9 cellular contexts compared by ENCODE assay signal in the genomic region with DNA sequence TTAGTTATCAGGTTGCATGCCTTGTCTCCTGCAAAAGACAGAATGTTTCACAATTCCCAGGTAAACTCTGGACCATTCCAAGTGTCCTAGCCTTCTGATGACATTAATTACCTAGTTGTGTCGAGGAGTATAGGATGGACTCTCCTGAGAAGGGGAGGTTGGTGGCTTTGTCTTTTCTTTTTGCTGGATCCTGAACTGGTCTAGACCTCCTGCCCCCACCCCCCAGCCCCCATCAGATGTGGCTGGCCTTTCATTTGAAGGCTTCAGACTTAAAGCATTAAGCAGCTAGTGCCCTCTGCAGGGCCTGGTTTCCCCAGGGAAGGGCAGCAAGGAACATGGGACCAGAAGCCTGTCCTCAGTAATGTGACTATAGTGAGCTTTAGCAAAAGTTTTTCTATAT. TPM values are rescaled to one million over a fixed set of nuclear protein-coding genes. Genes with fewer than 3 reads are reported as not detected.
DNase-seq lines count a peak whose midpoint lies in the region; ATAC-seq, FAIRE-seq and TF ChIP-seq lines count a peak whose summit lies in the region.
"Had no signal": no experiment of that assay in that cellular context is flagged by ENCODE, and none has a peak within 500 bp of the region (broad histone marks: within the 10 kb centered on the region; RNA-seq: fewer than 3 reads in every experiment).

No MANE protein-coding gene starts in this region.

- H3K9me1 ChIP-seq in endothelial cell of umbilical vein (replicated peaks; ENCODE audit: control insufficient read depth, extremely low read depth, insufficient read depth, low read length): no peaks in the 10 kb centered on the region

- peak; percentile 72 for FAIRE-seq in endothelial cell of umbilical vein (lab: Jason Lieb, UNC)
- no peak for FAIRE-seq in HTR-8/SVneo (lab: Jason Lieb, UNC)

- no peak overlapping the region for H2AFZ ChIP-seq in endothelial cell of umbilical vein (ENCODE audit: low read depth, low read length)

- H3K9ac ChIP-seq in endothelial cell of umbilical vein (replicated peaks; ENCODE audit: extremely low read depth, insufficient read depth, low read length): no peak overlapping the region

- in situ Hi-C loops in GM13977 (cut with MboI; ENCODE audit: low pct_unique_long_range_greater_than_20kb, low sequenced_read_pairs, unreplicated experiment): no loop called here

- peaks cover 11% of the 10 kb centered on the region for H3K79me2 ChIP-seq in endothelial cell of umbilical vein (ENCODE audit: control insufficient read depth, insufficient read depth, low read length)

- intact Hi-C loops in endothelial cell of umbilical vein (cut with micrococcal nuclease) (loop anchor here (2.0 kb wide), 1 partner anchor 44 kb away; no protein-coding TSS in a partner anchor), sciatic nerve (cut with DNase I) (no loop called here)

- BruUV-seq in endothelial cell of umbilical vein (replicated peaks; lab: Mats Ljungman, UMichigan): no TSS peak

- no peak overlapping the region for H3K4me3 ChIP-seq in endothelial cell of umbilical vein (replicated peaks in 1 of 3; ENCODE audit: insufficient read depth in 1 of 3, low read depth in 1 of 3, low read length in 3 of 3)
- H3K4me3 ChIP-seq in SJCRH30: no peak overlapping the region

- H3K27ac ChIP-seq in endothelial cell of umbilical vein (ENCODE audit: insufficient read depth, low read depth, low read length) (no peak overlapping the region), SJCRH30 (no peak overlapping the region)

- dilution Hi-C loops in endothelial cell of umbilical vein (cut with MboI; ENCODE audit: extremely low pct_ligation_motif_present, low sequenced_read_pairs): no loop called here

- H4K20me1 ChIP-seq in endothelial cell of umbilical vein (replicated peaks; ENCODE audit: control insufficient read depth, extremely low read depth, insufficient read depth, low read length): no peaks in the 10 kb centered on the region

- CTCF ChIA-PET in endothelial cell of umbilical vein (lab: Charles Lee): interaction anchor here (0.5 to 9.7 kb wide), 16 partner anchors 12 to 258 kb away, joined by 3 to 136 read pairs (median 4); partner anchors contain the start of genes C1QTNF5, CBL and MCAM

- H3K4me1 ChIP-seq in endothelial cell of umbilical vein (ENCODE audit: control insufficient read depth, extremely low read depth, insufficient read depth, low read length) (peaks cover 2% of the 10 kb centered on the region), SJCRH30 (no peaks in the 10 kb centered on the region)

- H3K36me3 ChIP-seq in endothelial cell of umbilical vein (ENCODE audit: control insufficient read depth in 2 of 2, extremely low read depth in 1 of 2, insufficient read depth in 2 of 2, low read length in 2 of 2): peaks cover 21 to 36% of the 10 kb centered on the region in 2 experiments
- H3K36me3 ChIP-seq in SJCRH30: 0 out of 2 replicates have a peak, but pooled peaks cover 2% of the 10 kb centered on the region

- TF ChIP-seq CTCF in GM13977 (IDR thresholded peaks at IDR 0.05; ENCODE audit: extremely low read depth, insufficient read depth, missing control alignments): peak; percentile 21
- peak; percentile 4 to 41 for TF ChIP-seq CTCF in endothelial cell of umbilical vein (IDR thresholded peaks at IDR 0.05; ENCODE audit: extremely low read depth in 1 of 2, insufficient read depth in 1 of 2, low read depth in 1 of 2, low read length in 2 of 2)

- DNase-seq in GM13977 (ENCODE audit: low spot score) (no peak), OCI-M1 (lab: John Stamatoyannopoulos, UW) (peak; percentile 40), endothelial cell of umbilical vein (ENCODE audit: low read depth, low spot score) (peak; percentile 39), sciatic nerve (ENCODE audit: low spot score) (no peak), SJCRH30 (no peak), HTR-8/SVneo (ENCODE audit: insufficient read length, low spot score) (no peak), HK-2 (ENCODE audit: unreplicated experiment) (no peak)
- DNase-seq: KBM-7 had no signal

- ATAC-seq in sciatic nerve: peak; percentile 5

- H3K4me2 ChIP-seq in endothelial cell of umbilical vein (ENCODE audit: insufficient read depth, low read length): no peak overlapping the region

- H3K9me3 ChIP-seq in endothelial cell of umbilical vein (replicated peaks; ENCODE audit: control insufficient read depth, insufficient read depth, low read length) (no peaks in the 10 kb centered on the region), SJCRH30 (replicated peaks) (no peaks in the 10 kb centered on the region)

- peak; percentile 76 for TF ChIP-seq POLR2A in endothelial cell of umbilical vein (IDR thresholded peaks at IDR 0.05; ENCODE audit: low read depth, low read length)

- POLR2A ChIA-PET in endothelial cell of umbilical vein (lab: Charles Lee): interaction anchor here (1.1 to 5.5 kb wide), 5 partner anchors 9 to 212 kb away, joined by 3 to 17 read pairs (median 6); partner anchors contain the start of gene MCAM

- H3K27me3 ChIP-seq in endothelial cell of umbilical vein (ENCODE audit: control insufficient read depth in 2 of 2, insufficient read depth in 2 of 2, low read length in 2 of 2) (no peaks in the 10 kb centered on the region), SJCRH30 (no peaks in the 10 kb centered on the region)

TF ChIP-seq in endothelial cell of umbilical vein, 7 proteins besides CTCF, POLR2A, EP300 and RAD21:
- TF ChIP-seq POLR2AphosphoS5 (IDR thresholded peaks at IDR 0.05; ENCODE audit: insufficient read depth, low read depth, low read length): peak; percentile 57
- no peak for TF ChIP-seq EZH2 (IDR thresholded peaks at IDR 0.05; ENCODE audit: borderline replicate concordance, low read depth, low read length, severe bottlenecking)
TF ChIP-seq in endothelial cell of umbilical vein: peak in this region for 1.

RNA-seq across cellular contexts. Expression of gene MCAM, which starts 9.7 kb away (rescaled TPM):
- total RNA-seq in endothelial cell of umbilical vein (1,012 and 1,027 TPM in 2 replicates), sciatic nerve (146 TPM)
- polyA plus RNA-seq in endothelial cell of umbilical vein: 2,543 and 3,419 TPM in 2 replicates
- polyA plus RNA-seq in endothelial cell of umbilical vein (2011; cell fraction: cytosol; rRNA removed): 1,288 and 1,700 TPM in 2 replicates
- 682 and 1,132 TPM in 2 replicates for polyA plus RNA-seq in endothelial cell of umbilical vein (2011; cell fraction: nucleus; rRNA removed)
- polyA plus RNA-seq in endothelial cell of umbilical vein (2012): 548 and 754 TPM in 2 replicates
- 817 and 903 TPM in 2 replicates for polyA minus RNA-seq in endothelial cell of umbilical vein
- polyA minus RNA-seq in endothelial cell of umbilical vein (2011; cell fraction: cytosol; rRNA and poly(A)+ RNA removed): 69.6 TPM
- polyA minus RNA-seq in endothelial cell of umbilical vein (2011; cell fraction: nucleus; rRNA and poly(A)+ RNA removed): 242 and 367 TPM in 2 replicates
- total RNA-seq in SJCRH30 (2014; rRNA removed; shearing (Covaris generic)): 30.2 and 31.7 TPM in 2 replicates

RNA-seq across cellular contexts. Expression of gene RNF26, which starts 27.1 kb away (rescaled TPM):
- total RNA-seq in endothelial cell of umbilical vein (37.9 and 40.1 TPM in 2 replicates), sciatic nerve (17.4 TPM)
- polyA plus RNA-seq in endothelial cell of umbilical vein: 41.6 and 43.8 TPM in 2 replicates
- polyA plus RNA-seq in endothelial cell of umbilical vein (2011; cell fraction: cytosol; rRNA removed): 35.5 and 38.1 TPM in 2 replicates
- 15.7 and 17.7 TPM in 2 replicates for polyA plus RNA-seq in endothelial cell of umbilical vein (2011; cell fraction: nucleus; rRNA removed)
- 29.3 and 37.9 TPM in 2 replicates for polyA plus RNA-seq in endothelial cell of umbilical vein (2012)
- polyA minus RNA-seq in endothelial cell of umbilical vein: 44.3 and 46.7 TPM in 2 replicates
- 31.6 TPM for polyA minus RNA-seq in endothelial cell of umbilical vein (2011; cell fraction: cytosol; rRNA and poly(A)+ RNA removed)
- polyA minus RNA-seq in endothelial cell of umbilical vein (2011; cell fraction: nucleus; rRNA and poly(A)+ RNA removed): 16.9 and 20.4 TPM in 2 replicates
- total RNA-seq in SJCRH30 (2014; rRNA removed; shearing (Covaris generic)): 8.3 and 10.4 TPM in 2 replicates

RNA-seq across cellular contexts. Expression of gene C1QTNF5, which starts 33.5 kb away (rescaled TPM):
- 126 and 130 TPM in 2 replicates for total RNA-seq in endothelial cell of umbilical vein
- polyA plus RNA-seq in endothelial cell of umbilical vein: 201 and 228 TPM in 2 replicates
- 125 and 160 TPM in 2 replicates for polyA plus RNA-seq in endothelial cell of umbilical vein (2011; cell fraction: cytosol; rRNA removed)
- 72.0 and 76.7 TPM in 2 replicates for polyA plus RNA-seq in endothelial cell of umbilical vein (2011; cell fraction: nucleus; rRNA removed)
- 98.8 and 155 TPM in 2 replicates for polyA plus RNA-seq in endothelial cell of umbilical vein (2012)
- polyA minus RNA-seq in endothelial cell of umbilical vein: 59.9 and 63.7 TPM in 2 replicates
- not detected for polyA minus RNA-seq in endothelial cell of umbilical vein (2011; cell fraction: cytosol; rRNA and poly(A)+ RNA removed)
- 11.6 and 24.3 TPM in 2 replicates for polyA minus RNA-seq in endothelial cell of umbilical vein (2011; cell fraction: nucleus; rRNA and poly(A)+ RNA removed)
- 27.7 TPM for total RNA-seq in sciatic nerve
- total RNA-seq in SJCRH30 (2014; rRNA removed; shearing (Covaris generic)): 0.85 and 2.0 TPM in 2 replicates

RNA-seq across cellular contexts. Expression of gene MFRP, which starts 39.3 kb away (rescaled TPM):
- total RNA-seq in endothelial cell of umbilical vein (not detected in 2 replicates), sciatic nerve (not detected)
- polyA plus RNA-seq in endothelial cell of umbilical vein: 0.03 and 0.08 TPM in 2 replicates
- polyA plus RNA-seq in endothelial cell of umbilical vein (2011; cell fraction: cytosol; rRNA removed): 0.03 and 0.09 TPM in 2 replicates
- 0.04 TPM in 2 replicates for polyA plus RNA-seq in endothelial cell of umbilical vein (2011; cell fraction: nucleus; rRNA removed)
- not detected in 2 replicates for polyA plus RNA-seq in endothelial cell of umbilical vein (2012)
- 0.11 TPM in 1 of 2 replicates, not detected in the other for polyA minus RNA-seq in endothelial cell of umbilical vein
- not detected for polyA minus RNA-seq in endothelial cell of umbilical vein (2011; cell fraction: cytosol; rRNA and poly(A)+ RNA removed)
- not detected in 2 replicates for polyA minus RNA-seq in endothelial cell of umbilical vein (2011; cell fraction: nucleus; rRNA and poly(A)+ RNA removed)
- total RNA-seq in SJCRH30 (2014; rRNA removed; shearing (Covaris generic)): not detected in 2 replicates
- total RNA-seq: RPMI7951 had no signal

Comparison
In these comparisons a context has a peak if more than half of its experiments do, and no peak if none do; other contexts are left out.
1. DNase-seq: peak in OCI-M1 (single experiment) and endothelial cell of umbilical vein (single experiment); none in GM13977 (single experiment), sciatic nerve (single experiment), SJCRH30 (0 of 2), HTR-8/SVneo (single experiment) and HK-2 (single experiment).